29 cellular contexts compared by ENCODE assay signal in genomic region chr11:133531450-133531849, GRCh38. TPM values are rescaled to one million over a fixed set of nuclear protein-coding genes. Genes with fewer than 3 reads are reported as not detected.
A peak's percentile ranks its signal among the peaks of the same experiment; 100 is the strongest.
DNase-seq lines count a peak whose midpoint lies in the region; ATAC-seq, FAIRE-seq and TF ChIP-seq lines count a peak whose summit lies in the region.
"Had no signal": no experiment of that assay in that cellular context is flagged by ENCODE, and none has a peak within 500 bp of the region (broad histone marks: within the 10 kb centered on the region; RNA-seq: fewer than 3 reads in every experiment).

No MANE protein-coding gene starts in this region.

- peaks cover 35% of the 10 kb centered on the region for H3K27me3 Mint-ChIP-seq in neural progenitor cell (ENCODE audit: insufficient read depth, low read depth)

- in situ Hi-C loops in HepG2 (cut with HindIII; ENCODE audit: extremely low pct_ligation_motif_present, low pct_unique_long_range_greater_than_20kb) = no loop called here

- H3K27me3 ChIP-seq in H7 (ENCODE audit: control insufficient read depth, insufficient read depth, low read length) = peaks cover 10% of the 10 kb centered on the region
- H3K27me3 ChIP-seq in neural progenitor cell = peaks cover 60% of the 10 kb centered on the region
- H3K27me3 ChIP-seq in HepG2 (ENCODE audit: control insufficient read depth in 1 of 2, insufficient read depth in 2 of 2, low read length in 2 of 2) = peaks cover 3 to 31% of the 10 kb centered on the region in 2 experiments; a peak in 3 of 5 replicates
- H3K27me3 ChIP-seq: SJCRH30 had no signal

- peaks cover 23% of the 10 kb centered on the region for H3F3A ChIP-seq in neural progenitor cell (ENCODE audit: low read depth)

- H3K4me3 ChIP-seq in H7 (ENCODE audit: insufficient read depth, low read depth, low read length) (peak overlapping the region; percentile 69), iPS-11a (ENCODE audit: low read depth, low read length) (peak overlapping the region; percentile 81), neural progenitor cell (peak overlapping the region; percentile 57), mucosa of descending colon (no peak overlapping the region), HepG2 (replicated peaks in 1 of 3; ENCODE audit: insufficient read depth in 1 of 3, low read depth in 2 of 3, low read length in 3 of 3) (no peak overlapping the region)
- H3K4me3 ChIP-seq: left ventricle myocardium inferior, SJCRH30, upper lobe of right lung had no signal

- H3K36me3 ChIP-seq in H7 (replicated peaks; ENCODE audit: control insufficient read depth, insufficient read depth, low read length) (no peaks in the 10 kb centered on the region), neural progenitor cell (no peaks in the 10 kb centered on the region), mucosa of descending colon (ENCODE audit: low read depth) (no peaks in the 10 kb centered on the region), HepG2 (replicated peaks in 1 of 2; ENCODE audit: control insufficient read depth in 1 of 2, insufficient read depth in 2 of 2, low read length in 2 of 2) (no peaks in the 10 kb centered on the region)
- H3K36me3 ChIP-seq: left ventricle myocardium inferior, SJCRH30, upper lobe of right lung had no signal

- WGBS in HepG2 (ENCODE audit: low lambda C conversion rate) = 3% methylated on average over 6 of the region's 6 CpGs

- peaks cover 35% of the 10 kb centered on the region for H3K4me1 Mint-ChIP-seq in neural progenitor cell
- H3K4me1 Mint-ChIP-seq: activated naive CD4-positive, alpha-beta T cell treated with anti-CD3 and anti-CD28 coated beads, Interleukin-2, amount 50 U/mL, for 24 hours; CD14-positive monocyte; stimulated activated effector memory CD8-positive, alpha-beta T cell treated with anti-CD3 and anti-CD28 coated beads, Interleukin-12 subunit alpha, Interleukin-12 subunit beta, amount 100 ng/mL, for 72 hours had no signal

- H3K27ac ChIP-seq in caudate nucleus (ENCODE audit: low read depth, low read length) (peak overlapping the region; percentile 54), neural progenitor cell (no peak overlapping the region), HepG2 (ENCODE audit: extremely low read length, insufficient read depth, low read length) (no peak overlapping the region)
- H3K27ac ChIP-seq: coronary artery, left ventricle myocardium inferior, SJCRH30, upper lobe of right lung, VCaP had no signal

- no peak for TF ChIP-seq RAD21 in HepG2 (CRISPR knock-in tag; IDR thresholded peaks at IDR 0.05)

- TF ChIP-seq CTCF in neural progenitor cell (IDR thresholded peaks at IDR 0.05) = no peak
- no peak for TF ChIP-seq CTCF in mucosa of descending colon (IDR thresholded peaks at IDR 0.05)
- TF ChIP-seq CTCF in HepG2 (CRISPR knock-in tag; IDR thresholded peaks at IDR 0.05) = no peak

- DNase-seq in H7 = peak; percentile 69
- peak in 1 of 61 donors; percentile 37 for DNase-seq in caudate nucleus (lab: John Stamatoyannopoulos, UW)
- no peak for DNase-seq in neural progenitor cell (ENCODE audit: low spot score)
- DNase-seq in NCI-H2081 (lab: John Stamatoyannopoulos, UW) = no peak
- DNase-seq in cerebellum (ENCODE audit: low spot score) = no peak
- no peak for DNase-seq in mucosa of descending colon
- no peak for DNase-seq in HepG2 (ENCODE audit: low spot score)
- DNase-seq: activated CD4-positive, alpha-beta T cell treated with anti-CD3 and anti-CD28 coated beads for 48 hours; Caco-2; effector memory CD8-positive, alpha-beta T cell; left ventricle myocardium inferior; mesenchymal stem cell; NCI-H1048; NCI-H446; NCI-H774; SJCRH30; stimulated activated CD4-positive, alpha-beta T cell treated with anti-CD3 and anti-CD28 coated beads, Interleukin-15, amount 100 ng/mL, for 24 hours; SW 1271; T-helper 9 cell; upper lobe of right lung had no signal

- ATAC-seq in mucosa of descending colon = no peak
- no peak for ATAC-seq in HepG2
- ATAC-seq: effector memory CD8-positive, alpha-beta T cell; upper lobe of right lung had no signal

- H3K9me3 ChIP-seq in neural progenitor cell (ENCODE audit: low read depth) = no peaks in the 10 kb centered on the region
- H3K9me3 ChIP-seq in mucosa of descending colon = no peaks in the 10 kb centered on the region
- H3K9me3 ChIP-seq in HepG2 (ENCODE audit: low read length) = no peaks in the 10 kb centered on the region
- H3K9me3 ChIP-seq: Caco-2, left ventricle myocardium inferior, SJCRH30, upper lobe of right lung had no signal

- POLR2A ChIA-PET in HepG2 (lab: Yijun Ruan, JAX) = no interaction called here

- H3K4me2 ChIP-seq in neural progenitor cell = peak overlapping the region; percentile 98
- no peak overlapping the region for H3K4me2 ChIP-seq in HepG2 (ENCODE audit: low read depth, low read length)

- H3K4me3 Mint-ChIP-seq in neural progenitor cell = peak overlapping the region; percentile 86
- H3K4me3 Mint-ChIP-seq: activated naive CD4-positive, alpha-beta T cell treated with anti-CD3 and anti-CD28 coated beads, Interleukin-2, amount 50 U/mL, for 24 hours; effector memory CD8-positive, alpha-beta T cell; stimulated activated effector memory CD8-positive, alpha-beta T cell treated with anti-CD3 and anti-CD28 coated beads, Interleukin-12 subunit alpha, Interleukin-12 subunit beta, amount 100 ng/mL, for 72 hours had no signal

- H3K9me3 Mint-ChIP-seq in neural progenitor cell = no peaks in the 10 kb centered on the region
- H3K9me3 Mint-ChIP-seq: activated naive CD4-positive, alpha-beta T cell treated with anti-CD3 and anti-CD28 coated beads, Interleukin-2, amount 50 U/mL, for 24 hours; stimulated activated effector memory CD8-positive, alpha-beta T cell treated with anti-CD3 and anti-CD28 coated beads, Interleukin-12 subunit alpha, Interleukin-12 subunit beta, amount 100 ng/mL, for 72 hours had no signal

- H4K20me1 ChIP-seq in neural progenitor cell (ENCODE audit: low read depth) (no peaks in the 10 kb centered on the region), HepG2 (ENCODE audit: insufficient read depth, low read length) (no peaks in the 10 kb centered on the region)

- no peak overlapping the region for H3K9ac ChIP-seq in neural progenitor cell
- no peak overlapping the region for H3K9ac ChIP-seq in HepG2 (ENCODE audit: insufficient read depth, low read depth, low read length)

- peaks cover 33% of the 10 kb centered on the region for H3K4me1 ChIP-seq in neural progenitor cell
- no peaks in the 10 kb centered on the region for H3K4me1 ChIP-seq in mucosa of descending colon (ENCODE audit: low read depth)
- no peaks in the 10 kb centered on the region for H3K4me1 ChIP-seq in HepG2 (ENCODE audit: insufficient read depth, low read length)
- H3K4me1 ChIP-seq: Caco-2, SJCRH30, upper lobe of right lung had no signal

- H2AFZ ChIP-seq in neural progenitor cell (replicated peaks) = no peak overlapping the region
- H2AFZ ChIP-seq in HepG2 (ENCODE audit: low read length) = no peak overlapping the region

- no TSS peak for BruUV-seq in HepG2 (replicated peaks; lab: Mats Ljungman, UMichigan)

- no peak for TF ChIP-seq POLR2A in HepG2 (IDR thresholded peaks at IDR 0.05; ENCODE audit: insufficient read depth in 1 of 2, low read depth in 2 of 2, low read length in 2 of 2)

- no peaks in the 10 kb centered on the region for H3K36me3 Mint-ChIP-seq in neural progenitor cell
- H3K36me3 Mint-ChIP-seq: activated naive CD4-positive, alpha-beta T cell treated with anti-CD3 and anti-CD28 coated beads, Interleukin-2, amount 50 U/mL, for 24 hours; CD14-positive monocyte; stimulated activated effector memory CD8-positive, alpha-beta T cell treated with anti-CD3 and anti-CD28 coated beads, Interleukin-12 subunit alpha, Interleukin-12 subunit beta, amount 100 ng/mL, for 72 hours had no signal

- no peak for TF ChIP-seq EP300 in HepG2 (IDR thresholded peaks at IDR 0.05; ENCODE audit: low read depth in 2 of 2, low read length in 2 of 2)
- TF ChIP-seq EP300 in HepG2 (CRISPR knock-in tag; IDR thresholded peaks at IDR 0.05; ENCODE audit: borderline replicate concordance) = no peak

- intact Hi-C loops in mucosa of descending colon (cut with DNase I, micrococcal nuclease) (no loop called here), HepG2 (cut with micrococcal nuclease; ENCODE audit: unreplicated experiment) (no loop called here)

- H3K79me2 ChIP-seq in neural progenitor cell (ENCODE audit: low read depth) = no peaks in the 10 kb centered on the region
- H3K79me2 ChIP-seq in HepG2 (ENCODE audit: insufficient read depth, low read length) = no peaks in the 10 kb centered on the region

- CTCF ChIA-PET in HepG2 (lab: Yijun Ruan, JAX; ENCODE audit: low intra/inter-chr PET ratio, low total read pairs) = no interaction called here

- FAIRE-seq in HepG2 (lab: Jason Lieb, UNC) = no peak
- FAIRE-seq: A204.1, GM12892 had no signal

- H3K27ac Mint-ChIP-seq in neural progenitor cell = no peak overlapping the region
- H3K27ac Mint-ChIP-seq: activated naive CD4-positive, alpha-beta T cell treated with anti-CD3 and anti-CD28 coated beads, Interleukin-2, amount 50 U/mL, for 24 hours; effector memory CD8-positive, alpha-beta T cell; stimulated activated effector memory CD8-positive, alpha-beta T cell treated with anti-CD3 and anti-CD28 coated beads, Interleukin-12 subunit alpha, Interleukin-12 subunit beta, amount 100 ng/mL, for 72 hours had no signal

RNA-seq across cellular contexts. Expression of gene OPCML, which starts 0.9 kb away (rescaled TPM):
- total RNA-seq in H7 (2014; rRNA removed; shearing (Covaris generic)) = 0.21 and 0.26 TPM in 2 replicates
- 0.02 and 0.03 TPM in 2 replicates for total RNA-seq in neural progenitor cell (ENCODE audit: low replicate concordance)
- 29.8 TPM for total RNA-seq in cerebellum
- under 1 TPM in 2 of 3 donors, not detected in 1; 0.10 to 0.47 TPM for total RNA-seq in mucosa of descending colon
- total RNA-seq in HepG2 (2016; rRNA removed; fragmentation: Illumina TruSeq; extraction: Trizol) = not detected in 2 replicates
- not detected in 2 replicates for total RNA-seq in HepG2 (2016; cell fraction: cytosol; rRNA removed; fragmentation: Illumina TruSeq; extraction: Trizol; ENCODE audit: low read depth)
- total RNA-seq in HepG2 (2016; cell fraction: insoluble cytoplasmic fraction; rRNA removed; fragmentation: Illumina TruSeq; extraction: Trizol) = not detected in 2 replicates
- not detected in 2 replicates for total RNA-seq in HepG2 (2016; cell fraction: membrane; rRNA removed; fragmentation: Illumina TruSeq; extraction: Trizol)
- total RNA-seq in HepG2 (2016; cell fraction: nucleus; rRNA removed; fragmentation: Illumina TruSeq; extraction: Trizol) = not detected in 2 replicates
- not detected in 2 replicates for polyA plus RNA-seq in HepG2 (2011; rRNA removed)
- polyA plus RNA-seq in HepG2 (2011; cell fraction: cytosol; rRNA removed) = not detected in 2 replicates
- not detected in 2 replicates for polyA plus RNA-seq in HepG2 (2011; cell fraction: nucleus; rRNA removed)
- not detected in 2 replicates for polyA plus RNA-seq in HepG2 (2012)
- not detected in 2 replicates for polyA plus RNA-seq in HepG2 (2016; cell fraction: cytosol; fragmentation: Illumina TruSeq; extraction: Trizol; ENCODE audit: low read depth)
- polyA plus RNA-seq in HepG2 (2016; cell fraction: insoluble cytoplasmic fraction; fragmentation: Illumina TruSeq; extraction: Trizol; ENCODE audit: low read depth) = not detected in 2 replicates
- polyA plus RNA-seq in HepG2 (2016; cell fraction: membrane; fragmentation: Illumina TruSeq; extraction: Trizol; ENCODE audit: low read depth) = not detected in 2 replicates
- polyA plus RNA-seq in HepG2 (2016; cell fraction: nucleus; fragmentation: Illumina TruSeq; extraction: Trizol; ENCODE audit: insufficient read depth, low read depth) = not detected in 2 replicates
- not detected in 2 replicates for polyA minus RNA-seq in HepG2 (2011; rRNA and poly(A)+ RNA removed; ENCODE audit: low replicate concordance)
- polyA minus RNA-seq in HepG2 (2011; cell fraction: cytosol; rRNA and poly(A)+ RNA removed) = not detected in 2 replicates
- polyA minus RNA-seq in HepG2 (2011; cell fraction: nucleus; rRNA and poly(A)+ RNA removed) = not detected in 2 replicates
- total RNA-seq: Caco-2, G401, SJCRH30, upper lobe of right lung had no signal
- polyA plus RNA-seq: CD14-positive monocyte had no signal

Comparison
In these comparisons a context has a peak if more than half of its experiments do, and no peak if none do; other contexts are left out.
1. H3K4me3 ChIP-seq: peak in H7 (single experiment), iPS-11a (single experiment) and neural progenitor cell (single experiment); none in mucosa of descending colon (single experiment) and HepG2 (0 of 3).
2. RNA of gene OPCML, which starts 0.9 kb away (total RNA-seq): 29.8 TPM in cerebellum (single experiment); 0.21 to 0.26 TPM in H7, 0.10 to 0.47 TPM in mucosa of descending colon, 0.02 to 0.03 TPM in neural progenitor cell and not detected in HepG2; every median in the first group is over 10 times any median in the second.